ENCODE assay signal across 8 cellular contexts in the genomic region with DNA sequence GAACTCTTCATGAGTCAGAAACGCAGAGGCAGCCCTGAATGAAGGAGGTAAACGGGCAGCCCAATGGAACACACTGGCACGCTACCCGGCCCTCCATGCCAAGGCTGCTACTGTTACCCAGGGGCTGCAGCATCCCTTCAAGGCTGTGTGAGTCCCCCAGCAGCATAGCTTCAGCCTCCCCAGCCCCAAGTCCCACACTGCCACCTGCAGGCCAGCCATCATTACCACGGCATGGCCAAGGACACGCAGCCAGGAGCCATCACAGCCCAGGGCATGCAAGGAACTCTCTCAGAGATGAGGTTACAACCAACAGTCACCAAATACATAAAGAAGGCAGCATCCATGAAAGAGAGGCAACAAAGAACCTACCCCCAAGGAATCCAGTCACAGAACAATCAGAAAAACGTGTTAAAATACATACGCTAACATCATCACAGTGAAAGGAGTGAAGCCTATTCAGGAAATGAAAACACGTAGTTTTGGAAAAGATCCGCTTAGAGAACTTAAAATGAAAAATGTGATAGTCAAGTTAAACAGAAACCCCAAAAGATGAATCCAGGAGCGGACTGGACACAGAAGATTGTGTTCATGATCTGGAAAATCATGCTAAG. TPM values are rescaled to one million over a fixed set of nuclear protein-coding genes. Genes with fewer than 3 reads are reported as not detected.
DNase-seq lines count a peak whose midpoint lies in the region; ATAC-seq and TF ChIP-seq lines count a peak whose summit lies in the region.

No MANE protein-coding gene starts in this region.

- no peaks in the 10 kb centered on the region for H3K4me1 ChIP-seq in Loucy (ENCODE audit: insufficient read depth, low read length, poor library complexity, severe bottlenecking)
- H3K4me1 ChIP-seq in liver (ENCODE audit: control insufficient read depth in 4 of 4, insufficient read depth in 4 of 4, low read length in 3 of 4), result peaks cover 0 to 1% (median 0%) of the 10 kb centered on the region in 4 donors

- no peak overlapping the region for H3K27ac Mint-ChIP-seq in stimulated activated effector memory CD8-positive, alpha-beta T cell treated with anti-CD3 and anti-CD28 coated beads, Interleukin-12 subunit alpha, Interleukin-12 subunit beta, amount 100 ng/mL, for 72 hours

- DNase-seq in G401 (ENCODE audit: low spot score) (peak; percentile 13), SW480 (ENCODE audit: low spot score) (peak; percentile 69), astrocyte of the cerebellum (ENCODE audit: low read depth) (no peak), globus pallidus (ENCODE audit: low spot score) (no peak)
- peak; percentile 41 to 78 for DNase-seq in stimulated activated effector memory CD8-positive, alpha-beta T cell treated with anti-CD3 and anti-CD28 coated beads, Interleukin-12 subunit alpha, Interleukin-12 subunit beta, amount 100 ng/mL, for 72 hours (ENCODE audit: low spot score in 2 of 2)

- no peak overlapping the region for H3K4me2 ChIP-seq in Loucy (ENCODE audit: low read depth, low read length, poor library complexity, severe bottlenecking)

- no peak overlapping the region for H3K4me3 Mint-ChIP-seq in stimulated activated effector memory CD8-positive, alpha-beta T cell treated with anti-CD3 and anti-CD28 coated beads, Interleukin-12 subunit alpha, Interleukin-12 subunit beta, amount 100 ng/mL, for 72 hours

- H3K36me3 Mint-ChIP-seq in stimulated activated effector memory CD8-positive, alpha-beta T cell treated with anti-CD3 and anti-CD28 coated beads, Interleukin-12 subunit alpha, Interleukin-12 subunit beta, amount 100 ng/mL, for 72 hours, result no peaks in the 10 kb centered on the region

- H2AFZ ChIP-seq in Loucy (ENCODE audit: low read length), result peak overlapping the region; percentile 82

- no peaks in the 10 kb centered on the region for H3K4me1 Mint-ChIP-seq in stimulated activated effector memory CD8-positive, alpha-beta T cell treated with anti-CD3 and anti-CD28 coated beads, Interleukin-12 subunit alpha, Interleukin-12 subunit beta, amount 100 ng/mL, for 72 hours

- H4K20me1 ChIP-seq in Loucy (ENCODE audit: insufficient read depth, low read length, poor library complexity, severe bottlenecking), result no peaks in the 10 kb centered on the region

- H3K9me3 ChIP-seq in Loucy (ENCODE audit: insufficient read depth, low read depth, low read length), result no peaks in the 10 kb centered on the region
- no peaks in the 10 kb centered on the region for H3K9me3 ChIP-seq in liver (ENCODE audit: control insufficient read depth in 4 of 4, low read length in 3 of 4)

- peak; percentile 78 for ATAC-seq in stimulated activated effector memory CD8-positive, alpha-beta T cell treated with anti-CD3 and anti-CD28 coated beads, Interleukin-12 subunit alpha, Interleukin-12 subunit beta, amount 100 ng/mL, for 72 hours
- no peak for ATAC-seq in GM21390 (IDR thresholded peaks at IDR 0.05; ENCODE audit: unreplicated experiment)

- 69% methylated on average over 11 of the region's 11 CpGs for WGBS in liver

- peak; percentile 37 to 71 for TF ChIP-seq RAD21 in liver (IDR thresholded peaks at IDR 0.05)

- H3K79me2 ChIP-seq in Loucy (ENCODE audit: insufficient read depth, low read length), result no peaks in the 10 kb centered on the region

- H3K9ac ChIP-seq in Loucy (ENCODE audit: low read depth, low read length, poor library complexity, severe bottlenecking), result no peak overlapping the region
- H3K9ac ChIP-seq in liver (ENCODE audit: low read depth in 1 of 2, low read length in 2 of 2), result no peak overlapping the region

- H3F3A ChIP-seq in Loucy (ENCODE audit: low read depth), result no peaks in the 10 kb centered on the region

- in situ Hi-C loops in G401 (cut with HindIII; ENCODE audit: low sequenced_read_pairs), result no loop called here
- in situ Hi-C loops in astrocyte of the cerebellum (cut with HindIII; ENCODE audit: low sequenced_read_pairs), result no loop called here

- no peak overlapping the region for H3K4me3 ChIP-seq in Loucy (ENCODE audit: low read length, poor library complexity, severe bottlenecking)
- H3K4me3 ChIP-seq in astrocyte of the cerebellum (ENCODE audit: low read depth, low read length), result no peak overlapping the region
- H3K4me3 ChIP-seq in liver (ENCODE audit: low read depth in 1 of 3, low read length in 3 of 3), result no peak overlapping the region

- no peaks in the 10 kb centered on the region for H3K9me2 ChIP-seq in Loucy (replicated peaks; ENCODE audit: low read depth, low read length)

- TF ChIP-seq CTCF in Loucy (conservative IDR thresholded peaks at IDR 0.05; ENCODE audit: low read length) (peak; percentile 88), astrocyte of the cerebellum (IDR thresholded peaks at IDR 0.05; ENCODE audit: low read depth, low read length, missing control alignments) (peak; percentile 65), liver (IDR thresholded peaks at IDR 0.05; ENCODE audit: low read depth, low read length, missing input control) (peak; percentile 39)

- H3K36me3 ChIP-seq in Loucy (ENCODE audit: insufficient read depth, low read length) (no peaks in the 10 kb centered on the region), liver (ENCODE audit: control insufficient read depth in 4 of 4, insufficient read depth in 3 of 4, low read depth in 1 of 4, low read length in 3 of 4) (no peaks in the 10 kb centered on the region)

- H3K9me3 Mint-ChIP-seq in stimulated activated effector memory CD8-positive, alpha-beta T cell treated with anti-CD3 and anti-CD28 coated beads, Interleukin-12 subunit alpha, Interleukin-12 subunit beta, amount 100 ng/mL, for 72 hours, result no peaks in the 10 kb centered on the region

- H3K27me3 ChIP-seq in Loucy (ENCODE audit: insufficient read depth, low read length, poor library complexity, severe bottlenecking), result no peaks in the 10 kb centered on the region
- no peaks in the 10 kb centered on the region for H3K27me3 ChIP-seq in liver (ENCODE audit: control insufficient read depth in 4 of 4, insufficient read depth in 4 of 4, low read length in 3 of 4)

- H3K27ac ChIP-seq in liver (ENCODE audit: low read depth in 1 of 2, low read length in 2 of 2), result no peak overlapping the region

TF ChIP-seq in liver, 16 proteins besides CTCF, POLR2A, EP300 and RAD21 (continues in another document):
- TF ChIP-seq TAF1 (conservative IDR thresholded peaks at IDR 0.05) (no peak), ZBTB33 (IDR thresholded peaks at IDR 0.05) (no peak), FOXA2 (IDR thresholded peaks at IDR 0.05) (no peak), SP1 (IDR thresholded peaks at IDR 0.05) (no peak), MAX (IDR thresholded peaks at IDR 0.05) (no peak), NR2F2 (IDR thresholded peaks at IDR 0.05) (no peak), GABPA (IDR thresholded peaks at IDR 0.05 in 1 of 2, conservative IDR thresholded peaks at IDR 0.05 in 1 of 2) (no peak), YY1 (IDR thresholded peaks at IDR 0.05) (no peak), RXRA (IDR thresholded peaks at IDR 0.05) (no peak), FOXA1 (IDR thresholded peaks at IDR 0.05) (no peak), HNF4G (IDR thresholded peaks at IDR 0.05) (no peak), JUND (IDR thresholded peaks at IDR 0.05) (no peak), HNF4A (conservative IDR thresholded peaks at IDR 0.05) (no peak), EGR1 (IDR thresholded peaks at IDR 0.05; ENCODE audit: low read depth in 2 of 2) (no peak)
- TF ChIP-seq, protein P1, sequence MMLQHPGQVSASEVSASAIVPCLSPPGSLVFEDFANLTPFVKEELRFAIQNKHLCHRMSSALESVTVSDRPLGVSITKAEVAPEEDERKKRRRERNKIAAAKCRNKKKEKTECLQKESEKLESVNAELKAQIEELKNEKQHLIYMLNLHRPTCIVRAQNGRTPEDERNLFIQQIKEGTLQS (IDR thresholded peaks at IDR 0.05), result no peak

RNA-seq across cellular contexts. Expression of gene PLA2G4F, which starts 22.4 kb away (rescaled TPM):
- not detected in 2 replicates for total RNA-seq in G401 (2014; rRNA removed; shearing (Covaris generic))
- total RNA-seq in liver, result not detected
- not detected for polyA plus RNA-seq in liver

RNA-seq across cellular contexts. Expression of gene PLA2G4D, which starts 39.6 kb away (rescaled TPM):
- total RNA-seq in G401 (2014; rRNA removed; shearing (Covaris generic)), result 0.43 and 0.61 TPM in 2 replicates
- total RNA-seq in liver, result not detected
- polyA plus RNA-seq in liver, result not detected

Comparison
In these comparisons a context has a peak if more than half of its experiments do, and no peak if none do; other contexts are left out.
1. DNase-seq: peak in G401 (single experiment), SW480 (single experiment) and stimulated activated effector memory CD8-positive, alpha-beta T cell treated with anti-CD3 and anti-CD28 coated beads, Interleukin-12 subunit alpha, Interleukin-12 subunit beta, amount 100 ng/mL, for 72 hours (2 of 2); none in astrocyte of the cerebellum (single experiment) and globus pallidus (single experiment).
2. Peak in every context shown above with its lines, with median percentiles within 50 percentile points of each other: CTCF ChIP-seq.